ENCODE assay signal across 8 cellular contexts in genomic region chr16:85556456-85557082, GRCh38. TPM values are rescaled to one million over a fixed set of nuclear protein-coding genes. Genes with fewer than 3 reads are reported as not detected.
DNase-seq lines count a peak whose midpoint lies in the region; ATAC-seq and TF ChIP-seq lines count a peak whose summit lies in the region.

No MANE protein-coding gene starts in this region.

- intact Hi-C loops in cardiac septum (cut with DNase I) (loop anchor here (5.0 to 10.0 kb wide), 2 partner anchors 134 to 162 kb away; no protein-coding TSS in a partner anchor), sciatic nerve (cut with DNase I) (no loop called here)

- no peaks in the 10 kb centered on the region for H3K27me3 ChIP-seq in Peyer's patch

- DNase-seq in H4 (ENCODE audit: low spot score) (peak; percentile 56), Peyer's patch (peak; percentile 77 to 86 (median 79)), activated gamma-delta T cell treated with Interleukin-2 at 50 U/mL for 16 hours (peak; percentile 50), cardiac septum (ENCODE audit: low spot score) (peak; percentile 86), sciatic nerve (ENCODE audit: low spot score) (peak; percentile 74)

- peaks cover 0 to 56% (median 8%) of the 10 kb centered on the region in 4 donors for H3K4me1 ChIP-seq in Peyer's patch

- ATAC-seq in sciatic nerve (no peak), HG02840 (IDR thresholded peaks at IDR 0.05; ENCODE audit: low FRiP score, unreplicated experiment) (no peak), HG03439 (IDR thresholded peaks at IDR 0.05; ENCODE audit: unreplicated experiment) (no peak)

- H3K4me3 ChIP-seq in Peyer's patch = peak overlapping the region; percentile 50 to 91 (median 76)

- H3K27ac ChIP-seq in C4-2B (peak overlapping the region; percentile 99), Peyer's patch (peak overlapping the region; percentile 87 to 96 (median 92))

- no peaks in the 10 kb centered on the region for H3K9me3 ChIP-seq in Peyer's patch

- no peak for TF ChIP-seq CTCF in C4-2B (conservative IDR thresholded peaks at IDR 0.05)
- TF ChIP-seq CTCF in Peyer's patch (IDR thresholded peaks at IDR 0.05) = no peak

- TF ChIP-seq POLR2A in Peyer's patch (IDR thresholded peaks at IDR 0.05) = no peak

- no peaks in the 10 kb centered on the region for H3K36me3 ChIP-seq in Peyer's patch

RNA-seq across cellular contexts. Expression of gene GSE1, which starts 56.6 kb away (rescaled TPM):
- 8.0 and 11.9 TPM in 2 replicates for total RNA-seq in H4 (2014; rRNA removed; shearing (Covaris generic))
- total RNA-seq in Peyer's patch (100 to 1,000 TPM in 3 of 4 donors, 10 to 100 TPM in 1; 79.7 to 196 (median 143) TPM), cardiac septum (56.4 TPM), sciatic nerve (97.3 TPM)
